Comparison of ENCODE assay signal across 20 cellular contexts in genomic region chr2:220269421-220269820, GRCh38.
DNase-seq lines count a peak whose midpoint lies in the region; ATAC-seq and TF ChIP-seq lines count a peak whose summit lies in the region.
"Had no signal": no experiment of that assay in that cellular context is flagged by ENCODE, and none has a peak within 500 bp of the region (broad histone marks: within the 10 kb centered on the region; RNA-seq: fewer than 3 reads in every experiment).

No MANE protein-coding gene starts in this region.

- peaks cover 0 to 10% of the 10 kb centered on the region in 2 donors for H3K9me3 Mint-ChIP-seq in effector memory CD8-positive, alpha-beta T cell
- H3K9me3 Mint-ChIP-seq: activated T-cell treated with anti-CD3 and anti-CD28 coated beads, Interleukin-2, amount 50 U/mL, for 4 hours; dendritic cell treated with granulocyte-macrophage colony-stimulating factor and Interleukin-4, amounts not matched to agents 40 ng/mL and 50 ng/mL, for 4 days had no signal

- H3K4me1 Mint-ChIP-seq in effector memory CD8-positive, alpha-beta T cell (ENCODE audit: low read depth in 2 of 2) = no peaks in the 10 kb centered on the region
- H3K4me1 Mint-ChIP-seq: activated CD4-positive, alpha-beta T cell treated with anti-CD3 and anti-CD28 coated beads for 36 hours had no signal

- H3K4me3 Mint-ChIP-seq in effector memory CD8-positive, alpha-beta T cell = no peak overlapping the region
- H3K4me3 Mint-ChIP-seq: activated CD4-positive, alpha-beta T cell treated with anti-CD3 and anti-CD28 coated beads for 36 hours; activated T-cell treated with anti-CD3 and anti-CD28 coated beads, Interleukin-2, amount 50 U/mL, for 4 hours; dendritic cell treated with granulocyte-macrophage colony-stimulating factor and Interleukin-4, amounts not matched to agents 40 ng/mL and 50 ng/mL, for 4 days had no signal

- no peak overlapping the region for H3K27ac Mint-ChIP-seq in effector memory CD8-positive, alpha-beta T cell
- H3K27ac Mint-ChIP-seq: activated CD4-positive, alpha-beta T cell treated with anti-CD3 and anti-CD28 coated beads for 36 hours; dendritic cell treated with granulocyte-macrophage colony-stimulating factor and Interleukin-4, amounts not matched to agents 40 ng/mL and 50 ng/mL, for 4 days had no signal

- no peak for ATAC-seq in GM18505 (IDR thresholded peaks at IDR 0.05; ENCODE audit: unreplicated experiment)
- ATAC-seq in effector memory CD8-positive, alpha-beta T cell (replicated peaks) = no peak
- ATAC-seq: activated CD4-positive, alpha-beta T cell treated with anti-CD3 and anti-CD28 coated beads for 36 hours; activated T-cell treated with anti-CD3 and anti-CD28 coated beads, Interleukin-2, amount 50 U/mL, for 4 hours; HepG2; Panc1 had no signal

- peak; percentile 76 for DNase-seq in COR-L47 (lab: John Stamatoyannopoulos, UW)
- DNase-seq in NCI-H146 (lab: John Stamatoyannopoulos, UW) = peak; percentile 88
- peak; percentile 38 for DNase-seq in NCI-H446 treated with DMSO at 0.1 percent for 48 hours (lab: John Stamatoyannopoulos, UW)
- DNase-seq in iPS DF 4.7 (ENCODE audit: extremely low read depth, low spot score) = peak; percentile 16
- no peak for DNase-seq in C1 segment of cervical spinal cord (lab: John Stamatoyannopoulos, UW)
- DNase-seq in HUDEP-2 (lab: John Stamatoyannopoulos, UW; ENCODE audit: unreplicated experiment in 76 of 76) = no peak
- no peak for DNase-seq in effector memory CD8-positive, alpha-beta T cell
- DNase-seq: activated CD4-positive, alpha-beta T cell treated with anti-CD3 and anti-CD28 coated beads for 36 hours; activated naive CD4-positive, alpha-beta T cell treated with anti-CD3 and anti-CD28 coated beads, Interleukin-2, amount 50 U/mL, for 16 hours; activated T-cell treated with anti-CD3 and anti-CD28 coated beads, Interleukin-2, amount 50 U/mL, for 4 hours; aorta; head of caudate nucleus; left ventricle myocardium inferior; NK-92 treated with Interleukin-12 subunit alpha and Interleukin-12 subunit beta, amount 100 ng/mL, for 24 hours; SIG-M5; substantia nigra had no signal

- no peaks in the 10 kb centered on the region for H3K27me3 Mint-ChIP-seq in effector memory CD8-positive, alpha-beta T cell
- H3K27me3 Mint-ChIP-seq: activated CD4-positive, alpha-beta T cell treated with anti-CD3 and anti-CD28 coated beads for 36 hours; dendritic cell treated with granulocyte-macrophage colony-stimulating factor and Interleukin-4, amounts not matched to agents 40 ng/mL and 50 ng/mL, for 4 days had no signal

- H3K36me3 Mint-ChIP-seq in effector memory CD8-positive, alpha-beta T cell (ENCODE audit: insufficient read depth) = no peaks in the 10 kb centered on the region

- no peak for TF ChIP-seq POLR2A in GM18505 (IDR thresholded peaks at IDR 0.05; ENCODE audit: borderline replicate concordance, extremely low read depth, insufficient read depth, insufficient read length)

Comparison
In these comparisons a context has a peak if more than half of its experiments do, and no peak if none do; other contexts are left out.
1. DNase-seq: peak in COR-L47 (single experiment), NCI-H146 (single experiment), NCI-H446 treated with DMSO at 0.1 percent for 48 hours (single experiment) and iPS DF 4.7 (single experiment); none in C1 segment of cervical spinal cord (0 of 14), HUDEP-2 (0 of 76) and effector memory CD8-positive, alpha-beta T cell (0 of 3).